18 cellular contexts compared by ENCODE assay signal in genomic region chr1:77385551-77385950, GRCh38.
A peak's percentile ranks its signal among the peaks of the same experiment; 100 is the strongest.
DNase-seq lines count a peak whose midpoint lies in the region; ATAC-seq and TF ChIP-seq lines count a peak whose summit lies in the region.
"Had no signal": no experiment of that assay in that cellular context is flagged by ENCODE, and none has a peak within 500 bp of the region (broad histone marks: within the 10 kb centered on the region; RNA-seq: fewer than 3 reads in every experiment).

No MANE protein-coding gene starts in this region.

- peaks cover 16 to 23% of the 10 kb centered on the region in 2 donors for H3K4me1 Mint-ChIP-seq in natural killer cell

- ATAC-seq in SK-N-SH treated with all-trans-retinoic acid at 6 μM for 48 hours (peak; percentile 45; the same call in 1 of the 3 replicates), natural killer cell (no peak), HG03095 (IDR thresholded peaks at IDR 0.05; ENCODE audit: unreplicated experiment) (no peak)
- ATAC-seq: HCT116, K562 had no signal

- H3K4me3 Mint-ChIP-seq in natural killer cell = no peak overlapping the region

- DNase-seq in AG10803 (ENCODE audit: low read depth) (peak; percentile 12), HCEC 1CT (peak; percentile 27), kidney glomerular epithelial cell (lab: John Stamatoyannopoulos, UW) (peak; percentile 14), natural killer cell (no peak), ureter (ENCODE audit: low spot score) (no peak), mucosa of gallbladder (ENCODE audit: low spot score) (no peak)
- DNase-seq: C1 segment of cervical spinal cord, NCI-H1092, NCI-H146, NCI-H2081 treated with DMSO at 0.1 percent for 48 hours, NCI-H510A treated with DMSO at 0.1 percent for 48 hours, NCI-H82, Peyer's patch, SHP77 had no signal

- no peaks in the 10 kb centered on the region for H3K36me3 Mint-ChIP-seq in natural killer cell

- no peaks in the 10 kb centered on the region for H3K9me3 Mint-ChIP-seq in natural killer cell

- peaks cover 0 to 6% of the 10 kb centered on the region in 2 donors for H3K27me3 Mint-ChIP-seq in natural killer cell (ENCODE audit: low read depth in 2 of 2)

- no peak overlapping the region for H3K27ac Mint-ChIP-seq in natural killer cell

- no peak overlapping the region for H3K4me3 ChIP-seq in AG10803 (ENCODE audit: low read length)
- H3K4me3 ChIP-seq: K562, Peyer's patch had no signal

- no peak for TF ChIP-seq CTCF in AG10803 (conservative IDR thresholded peaks at IDR 0.05; ENCODE audit: low read length)
- no peak for TF ChIP-seq CTCF in natural killer cell (IDR thresholded peaks at IDR 0.05)

- intact Hi-C loops in natural killer cell (cut with micrococcal nuclease) = no loop called here

TF ChIP-seq in SK-N-SH treated with all-trans-retinoic acid at 6 μM for 48 hours, 23 proteins besides CTCF, POLR2A, EP300 and RAD21:
- no peak for TF ChIP-seq SNAI2 (CRISPR knock-in tag; IDR thresholded peaks at IDR 0.05)
- TF ChIP-seq, protein P1, sequence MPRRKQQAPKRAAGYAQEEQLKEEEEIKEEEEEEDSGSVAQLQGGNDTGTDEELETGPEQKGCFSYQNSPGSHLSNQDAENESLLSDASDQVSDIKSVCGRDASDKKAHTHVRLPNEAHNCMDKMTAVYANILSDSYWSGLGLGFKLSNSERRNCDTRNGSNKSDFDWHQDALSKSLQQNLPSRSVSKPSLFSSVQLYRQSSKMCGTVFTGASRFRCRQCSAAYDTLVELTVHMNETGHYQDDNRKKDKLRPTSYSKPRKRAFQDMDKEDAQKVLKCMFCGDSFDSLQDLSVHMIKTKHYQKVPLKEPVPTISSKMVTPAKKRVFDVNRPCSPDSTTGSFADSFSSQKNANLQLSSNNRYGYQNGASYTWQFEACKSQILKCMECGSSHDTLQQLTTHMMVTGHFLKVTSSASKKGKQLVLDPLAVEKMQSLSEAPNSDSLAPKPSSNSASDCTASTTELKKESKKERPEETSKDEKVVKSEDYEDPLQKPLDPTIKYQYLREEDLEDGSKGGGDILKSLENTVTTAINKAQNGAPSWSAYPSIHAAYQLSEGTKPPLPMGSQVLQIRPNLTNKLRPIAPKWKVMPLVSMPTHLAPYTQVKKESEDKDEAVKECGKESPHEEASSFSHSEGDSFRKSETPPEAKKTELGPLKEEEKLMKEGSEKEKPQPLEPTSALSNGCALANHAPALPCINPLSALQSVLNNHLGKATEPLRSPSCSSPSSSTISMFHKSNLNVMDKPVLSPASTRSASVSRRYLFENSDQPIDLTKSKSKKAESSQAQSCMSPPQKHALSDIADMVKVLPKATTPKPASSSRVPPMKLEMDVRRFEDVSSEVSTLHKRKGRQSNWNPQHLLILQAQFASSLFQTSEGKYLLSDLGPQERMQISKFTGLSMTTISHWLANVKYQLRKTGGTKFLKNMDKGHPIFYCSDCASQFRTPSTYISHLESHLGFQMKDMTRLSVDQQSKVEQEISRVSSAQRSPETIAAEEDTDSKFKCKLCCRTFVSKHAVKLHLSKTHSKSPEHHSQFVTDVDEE (CRISPR knock-in tag; IDR thresholded peaks at IDR 0.05) = no peak
- TF ChIP-seq OSR1 (CRISPR knock-in tag; IDR thresholded peaks at IDR 0.05) = no peak
- TF ChIP-seq CSDC2 (CRISPR knock-in tag; IDR thresholded peaks at IDR 0.05) = no peak
- TF ChIP-seq ZNF565 (CRISPR knock-in tag; conservative IDR thresholded peaks at IDR 0.05; ENCODE audit: low read depth) = no peak
- no peak for TF ChIP-seq ISL1 (CRISPR knock-in tag; IDR thresholded peaks at IDR 0.05)
- TF ChIP-seq POU6F1 (CRISPR knock-in tag; IDR thresholded peaks at IDR 0.05; ENCODE audit: borderline replicate concordance, low read depth) = no peak
- TF ChIP-seq TCF4 (CRISPR knock-in tag; IDR thresholded peaks at IDR 0.05; ENCODE audit: borderline replicate concordance) = no peak
- TF ChIP-seq ESRRG (CRISPR knock-in tag; IDR thresholded peaks at IDR 0.05) = no peak
- TF ChIP-seq, protein P2, sequence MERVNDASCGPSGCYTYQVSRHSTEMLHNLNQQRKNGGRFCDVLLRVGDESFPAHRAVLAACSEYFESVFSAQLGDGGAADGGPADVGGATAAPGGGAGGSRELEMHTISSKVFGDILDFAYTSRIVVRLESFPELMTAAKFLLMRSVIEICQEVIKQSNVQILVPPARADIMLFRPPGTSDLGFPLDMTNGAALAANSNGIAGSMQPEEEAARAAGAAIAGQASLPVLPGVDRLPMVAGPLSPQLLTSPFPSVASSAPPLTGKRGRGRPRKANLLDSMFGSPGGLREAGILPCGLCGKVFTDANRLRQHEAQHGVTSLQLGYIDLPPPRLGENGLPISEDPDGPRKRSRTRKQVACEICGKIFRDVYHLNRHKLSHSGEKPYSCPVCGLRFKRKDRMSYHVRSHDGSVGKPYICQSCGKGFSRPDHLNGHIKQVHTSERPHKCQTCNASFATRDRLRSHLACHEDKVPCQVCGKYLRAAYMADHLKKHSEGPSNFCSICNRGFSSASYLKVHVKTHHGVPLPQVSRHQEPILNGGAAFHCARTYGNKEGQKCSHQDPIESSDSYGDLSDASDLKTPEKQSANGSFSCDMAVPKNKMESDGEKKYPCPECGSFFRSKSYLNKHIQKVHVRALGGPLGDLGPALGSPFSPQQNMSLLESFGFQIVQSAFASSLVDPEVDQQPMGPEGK (CRISPR knock-in tag; IDR thresholded peaks at IDR 0.05; ENCODE audit: borderline replicate concordance) = no peak
- TF ChIP-seq ZFP3 (CRISPR knock-in tag; IDR thresholded peaks at IDR 0.05) = no peak
- no peak for TF ChIP-seq BACH2 (CRISPR knock-in tag; IDR thresholded peaks at IDR 0.05; ENCODE audit: borderline replicate concordance)
- TF ChIP-seq TOX (CRISPR knock-in tag; IDR thresholded peaks at IDR 0.05; ENCODE audit: borderline replicate concordance) = no peak
- no peak for TF ChIP-seq GLIS3 (CRISPR knock-in tag; IDR thresholded peaks at IDR 0.05)
- no peak for TF ChIP-seq ARNTL (CRISPR knock-in tag; IDR thresholded peaks at IDR 0.05; ENCODE audit: borderline replicate concordance, low read depth)
- no peak for TF ChIP-seq CSRNP3 (CRISPR knock-in tag; IDR thresholded peaks at IDR 0.05)
TF ChIP-seq in SK-N-SH treated with all-trans-retinoic acid at 6 μM for 48 hours: peak in this region for 0.

Comparison
In these comparisons a context has a peak if more than half of its experiments do, and no peak if none do; other contexts are left out.
1. DNase-seq: peak in AG10803 (single experiment), HCEC 1CT (single experiment) and kidney glomerular epithelial cell (single experiment); none in natural killer cell (single experiment), ureter (single experiment) and mucosa of gallbladder (single experiment).